Comparison of ENCODE assay signal across 11 cellular contexts in the genomic region with DNA sequence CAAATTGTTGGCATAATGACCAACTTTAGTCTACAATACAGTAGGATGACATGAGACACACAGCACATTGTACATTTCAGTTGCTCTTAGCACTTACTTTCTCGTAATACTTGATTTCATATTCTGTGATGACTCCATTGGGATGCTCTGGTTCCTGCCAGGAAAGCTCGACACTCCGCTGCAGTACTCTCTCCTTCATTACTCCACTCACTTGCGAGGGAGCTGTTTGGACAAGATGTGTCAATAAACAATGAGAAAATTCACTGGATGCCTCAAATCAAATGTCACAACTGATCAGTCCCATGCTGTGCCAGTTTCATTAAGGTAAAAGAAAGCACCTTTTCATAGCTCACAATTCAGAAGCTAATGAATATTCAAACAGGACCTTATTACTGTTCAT.
"Had no signal": no experiment of that assay in that cellular context is flagged by ENCODE, and none has a peak within 500 bp of the region (broad histone marks: within the 10 kb centered on the region; RNA-seq: fewer than 3 reads in every experiment).

No MANE protein-coding gene starts in this region.

- DNase-seq: activated CD4-positive, alpha-beta memory T cell treated with anti-CD3 and anti-CD28 coated beads, Interleukin-2, amount 10 ng/mL, durations not matched to agents 7 days and 5 days; activated CD8-positive, alpha-beta memory T cell treated with anti-CD3 and anti-CD28 coated beads, Interleukin-2, amount 10 ng/mL, durations not matched to agents 7 days and 5 days; activated naive CD4-positive, alpha-beta T cell treated with anti-CD3 and anti-CD28 coated beads, Interleukin-2, amount 10 ng/mL, durations not matched to agents 7 days and 5 days; activated naive CD8-positive, alpha-beta T cell treated with anti-CD3 and anti-CD28 coated beads, Interleukin-2, amount 50 U/mL, for 24 hours; mesendoderm; naive thymus-derived CD4-positive, alpha-beta T cell; posterior cingulate gyrus; stimulated activated CD4-positive, alpha-beta T cell treated with anti-CD3 and anti-CD28 coated beads, Interleukin-12 subunit alpha, Interleukin-12 subunit beta, amount 100 ng/mL, for 4 hours; stimulated activated CD4-positive, alpha-beta T cell treated with anti-CD3 and anti-CD28 coated beads, Interleukin-1b, Interleukin-23, amount 100 ng/mL, for 48 hours; stimulated activated naive CD4-positive, alpha-beta T cell treated with Interleukin-2 at 50 U/mL for 16 hours; thyroid gland had no signal
